In the genomic region with DNA sequence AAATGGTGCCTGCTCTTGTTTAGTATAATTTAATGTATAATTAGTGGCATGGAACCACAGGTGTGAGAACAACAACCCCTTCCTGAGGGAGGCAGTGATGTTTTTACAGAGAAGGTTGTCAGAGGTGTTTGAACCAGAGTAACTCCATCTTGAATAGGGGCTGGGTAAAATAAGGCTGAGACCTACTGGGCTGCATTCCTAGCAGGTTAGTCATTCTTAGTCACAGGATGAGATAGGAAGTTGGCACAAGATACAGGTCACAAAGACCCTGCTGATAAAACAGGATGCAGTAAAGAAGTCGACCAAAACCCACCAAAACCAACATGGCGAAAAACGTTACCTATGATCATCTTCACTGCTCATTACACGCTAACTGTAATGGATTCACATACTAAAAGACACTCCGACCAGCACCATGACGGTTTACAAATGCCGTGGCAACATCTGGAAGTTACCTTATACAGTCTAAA, we compare ENCODE assay signal across 1 cellular context.
A peak's percentile ranks its signal among the peaks of the same experiment; 100 is the strongest.
TF ChIP-seq lines count a peak whose summit lies in the region.

No MANE protein-coding gene starts in this region.

TF ChIP-seq in K562, 482 proteins besides CTCF, POLR2A, EP300 and RAD21 (continued from another document and continues in another):
- TF ChIP-seq, protein P1, sequence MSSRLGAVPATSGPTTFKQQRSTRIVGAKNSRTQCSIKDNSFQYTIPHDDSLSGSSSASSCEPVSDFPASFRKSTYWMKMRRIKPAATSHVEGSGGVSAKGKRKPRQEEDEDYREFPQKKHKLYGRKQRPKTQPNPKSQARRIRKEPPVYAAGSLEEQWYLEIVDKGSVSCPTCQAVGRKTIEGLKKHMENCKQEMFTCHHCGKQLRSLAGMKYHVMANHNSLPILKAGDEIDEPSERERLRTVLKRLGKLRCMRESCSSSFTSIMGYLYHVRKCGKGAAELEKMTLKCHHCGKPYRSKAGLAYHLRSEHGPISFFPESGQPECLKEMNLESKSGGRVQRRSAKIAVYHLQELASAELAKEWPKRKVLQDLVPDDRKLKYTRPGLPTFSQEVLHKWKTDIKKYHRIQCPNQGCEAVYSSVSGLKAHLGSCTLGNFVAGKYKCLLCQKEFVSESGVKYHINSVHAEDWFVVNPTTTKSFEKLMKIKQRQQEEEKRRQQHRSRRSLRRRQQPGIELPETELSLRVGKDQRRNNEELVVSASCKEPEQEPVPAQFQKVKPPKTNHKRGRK (tag; IDR thresholded peaks at IDR 0.05): no peak
- TF ChIP-seq ZNF444 (CRISPR knock-in tag; IDR thresholded peaks at IDR 0.05): peak; percentile 89
- TF ChIP-seq, protein P2, sequence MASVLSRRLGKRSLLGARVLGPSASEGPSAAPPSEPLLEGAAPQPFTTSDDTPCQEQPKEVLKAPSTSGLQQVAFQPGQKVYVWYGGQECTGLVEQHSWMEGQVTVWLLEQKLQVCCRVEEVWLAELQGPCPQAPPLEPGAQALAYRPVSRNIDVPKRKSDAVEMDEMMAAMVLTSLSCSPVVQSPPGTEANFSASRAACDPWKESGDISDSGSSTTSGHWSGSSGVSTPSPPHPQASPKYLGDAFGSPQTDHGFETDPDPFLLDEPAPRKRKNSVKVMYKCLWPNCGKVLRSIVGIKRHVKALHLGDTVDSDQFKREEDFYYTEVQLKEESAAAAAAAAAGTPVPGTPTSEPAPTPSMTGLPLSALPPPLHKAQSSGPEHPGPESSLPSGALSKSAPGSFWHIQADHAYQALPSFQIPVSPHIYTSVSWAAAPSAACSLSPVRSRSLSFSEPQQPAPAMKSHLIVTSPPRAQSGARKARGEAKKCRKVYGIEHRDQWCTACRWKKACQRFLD (CRISPR knock-in tag; IDR thresholded peaks at IDR 0.05): peak; percentile 100
- no peak for TF ChIP-seq SETDB1 (IDR thresholded peaks at IDR 0.05; ENCODE audit: low read length)
- TF ChIP-seq GATA2 (CRISPR knock-in tag; IDR thresholded peaks at IDR 0.05): no peak
- TF ChIP-seq, protein P3, sequence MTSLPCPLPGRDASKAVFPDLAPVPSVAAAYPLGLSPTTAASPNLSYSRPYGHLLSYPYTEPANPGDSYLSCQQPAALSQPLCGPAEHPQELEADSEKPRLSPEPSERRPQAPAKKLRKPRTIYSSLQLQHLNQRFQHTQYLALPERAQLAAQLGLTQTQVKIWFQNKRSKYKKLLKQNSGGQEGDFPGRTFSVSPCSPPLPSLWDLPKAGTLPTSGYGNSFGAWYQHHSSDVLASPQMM (CRISPR knock-in tag; IDR thresholded peaks at IDR 0.05): no peak
- TF ChIP-seq ZNF780A (CRISPR knock-in tag; IDR thresholded peaks at IDR 0.05): peak; percentile 83; the same call in 1 of the 2 replicates
- TF ChIP-seq, protein P4, sequence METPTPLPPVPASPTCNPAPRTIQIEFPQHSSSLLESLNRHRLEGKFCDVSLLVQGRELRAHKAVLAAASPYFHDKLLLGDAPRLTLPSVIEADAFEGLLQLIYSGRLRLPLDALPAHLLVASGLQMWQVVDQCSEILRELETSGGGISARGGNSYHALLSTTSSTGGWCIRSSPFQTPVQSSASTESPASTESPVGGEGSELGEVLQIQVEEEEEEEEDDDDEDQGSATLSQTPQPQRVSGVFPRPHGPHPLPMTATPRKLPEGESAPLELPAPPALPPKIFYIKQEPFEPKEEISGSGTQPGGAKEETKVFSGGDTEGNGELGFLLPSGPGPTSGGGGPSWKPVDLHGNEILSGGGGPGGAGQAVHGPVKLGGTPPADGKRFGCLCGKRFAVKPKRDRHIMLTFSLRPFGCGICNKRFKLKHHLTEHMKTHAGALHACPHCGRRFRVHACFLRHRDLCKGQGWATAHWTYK (CRISPR knock-in tag; IDR thresholded peaks at IDR 0.05): peak; percentile 98
- TF ChIP-seq DDX20 (tag; IDR thresholded peaks at IDR 0.05; ENCODE audit: low read depth): peak; percentile 97
- peak; percentile 98 for TF ChIP-seq BACH1 (tag; IDR thresholded peaks at IDR 0.05)
- TF ChIP-seq PURB (CRISPR knock-in tag; IDR thresholded peaks at IDR 0.05; ENCODE audit: low read depth): no peak
- TF ChIP-seq MAFK (IDR thresholded peaks at IDR 0.05; ENCODE audit: low read length): no peak
- TF ChIP-seq SIX5 (IDR thresholded peaks at IDR 0.05; ENCODE audit: borderline replicate concordance in 1 of 2, insufficient read depth in 1 of 2, low read depth in 1 of 2, low read length in 2 of 2): no peak
- TF ChIP-seq CBFB (CRISPR knock-in tag; IDR thresholded peaks at IDR 0.05): no peak
- TF ChIP-seq, protein P5, sequence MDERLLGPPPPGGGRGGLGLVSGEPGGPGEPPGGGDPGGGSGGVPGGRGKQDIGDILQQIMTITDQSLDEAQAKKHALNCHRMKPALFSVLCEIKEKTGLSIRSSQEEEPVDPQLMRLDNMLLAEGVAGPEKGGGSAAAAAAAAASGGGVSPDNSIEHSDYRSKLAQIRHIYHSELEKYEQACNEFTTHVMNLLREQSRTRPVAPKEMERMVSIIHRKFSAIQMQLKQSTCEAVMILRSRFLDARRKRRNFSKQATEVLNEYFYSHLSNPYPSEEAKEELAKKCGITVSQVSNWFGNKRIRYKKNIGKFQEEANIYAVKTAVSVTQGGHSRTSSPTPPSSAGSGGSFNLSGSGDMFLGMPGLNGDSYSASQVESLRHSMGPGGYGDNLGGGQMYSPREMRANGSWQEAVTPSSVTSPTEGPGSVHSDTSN (CRISPR knock-in tag; IDR thresholded peaks at IDR 0.05; ENCODE audit: low read depth): no peak
- TF ChIP-seq, protein P5 (tag; conservative IDR thresholded peaks at IDR 0.05; ENCODE audit: low read depth): peak; percentile 63; the same call in 1 of the 2 replicates
- TF ChIP-seq KDM2B (CRISPR knock-in tag; IDR thresholded peaks at IDR 0.05): no peak
- no peak for TF ChIP-seq BRD4 (IDR thresholded peaks at IDR 0.05)
- no peak for TF ChIP-seq ZNF217 (CRISPR knock-in tag; IDR thresholded peaks at IDR 0.05)
- TF ChIP-seq, protein P6, sequence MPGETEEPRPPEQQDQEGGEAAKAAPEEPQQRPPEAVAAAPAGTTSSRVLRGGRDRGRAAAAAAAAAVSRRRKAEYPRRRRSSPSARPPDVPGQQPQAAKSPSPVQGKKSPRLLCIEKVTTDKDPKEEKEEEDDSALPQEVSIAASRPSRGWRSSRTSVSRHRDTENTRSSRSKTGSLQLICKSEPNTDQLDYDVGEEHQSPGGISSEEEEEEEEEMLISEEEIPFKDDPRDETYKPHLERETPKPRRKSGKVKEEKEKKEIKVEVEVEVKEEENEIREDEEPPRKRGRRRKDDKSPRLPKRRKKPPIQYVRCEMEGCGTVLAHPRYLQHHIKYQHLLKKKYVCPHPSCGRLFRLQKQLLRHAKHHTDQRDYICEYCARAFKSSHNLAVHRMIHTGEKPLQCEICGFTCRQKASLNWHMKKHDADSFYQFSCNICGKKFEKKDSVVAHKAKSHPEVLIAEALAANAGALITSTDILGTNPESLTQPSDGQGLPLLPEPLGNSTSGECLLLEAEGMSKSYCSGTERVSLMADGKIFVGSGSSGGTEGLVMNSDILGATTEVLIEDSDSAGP (CRISPR knock-in tag; IDR thresholded peaks at IDR 0.05): no peak
- TF ChIP-seq TRIM24 (IDR thresholded peaks at IDR 0.05): no peak
- no peak for TF ChIP-seq ZBTB1 (CRISPR knock-in tag; IDR thresholded peaks at IDR 0.05; ENCODE audit: borderline replicate concordance, low read depth)
- no peak; a peak in 1 of 4 replicates for TF ChIP-seq FOXA3 (CRISPR knock-in tag; conservative IDR thresholded peaks at IDR 0.05 in 1 of 2, IDR thresholded peaks at IDR 0.05 in 1 of 2)
- TF ChIP-seq, protein P7, sequence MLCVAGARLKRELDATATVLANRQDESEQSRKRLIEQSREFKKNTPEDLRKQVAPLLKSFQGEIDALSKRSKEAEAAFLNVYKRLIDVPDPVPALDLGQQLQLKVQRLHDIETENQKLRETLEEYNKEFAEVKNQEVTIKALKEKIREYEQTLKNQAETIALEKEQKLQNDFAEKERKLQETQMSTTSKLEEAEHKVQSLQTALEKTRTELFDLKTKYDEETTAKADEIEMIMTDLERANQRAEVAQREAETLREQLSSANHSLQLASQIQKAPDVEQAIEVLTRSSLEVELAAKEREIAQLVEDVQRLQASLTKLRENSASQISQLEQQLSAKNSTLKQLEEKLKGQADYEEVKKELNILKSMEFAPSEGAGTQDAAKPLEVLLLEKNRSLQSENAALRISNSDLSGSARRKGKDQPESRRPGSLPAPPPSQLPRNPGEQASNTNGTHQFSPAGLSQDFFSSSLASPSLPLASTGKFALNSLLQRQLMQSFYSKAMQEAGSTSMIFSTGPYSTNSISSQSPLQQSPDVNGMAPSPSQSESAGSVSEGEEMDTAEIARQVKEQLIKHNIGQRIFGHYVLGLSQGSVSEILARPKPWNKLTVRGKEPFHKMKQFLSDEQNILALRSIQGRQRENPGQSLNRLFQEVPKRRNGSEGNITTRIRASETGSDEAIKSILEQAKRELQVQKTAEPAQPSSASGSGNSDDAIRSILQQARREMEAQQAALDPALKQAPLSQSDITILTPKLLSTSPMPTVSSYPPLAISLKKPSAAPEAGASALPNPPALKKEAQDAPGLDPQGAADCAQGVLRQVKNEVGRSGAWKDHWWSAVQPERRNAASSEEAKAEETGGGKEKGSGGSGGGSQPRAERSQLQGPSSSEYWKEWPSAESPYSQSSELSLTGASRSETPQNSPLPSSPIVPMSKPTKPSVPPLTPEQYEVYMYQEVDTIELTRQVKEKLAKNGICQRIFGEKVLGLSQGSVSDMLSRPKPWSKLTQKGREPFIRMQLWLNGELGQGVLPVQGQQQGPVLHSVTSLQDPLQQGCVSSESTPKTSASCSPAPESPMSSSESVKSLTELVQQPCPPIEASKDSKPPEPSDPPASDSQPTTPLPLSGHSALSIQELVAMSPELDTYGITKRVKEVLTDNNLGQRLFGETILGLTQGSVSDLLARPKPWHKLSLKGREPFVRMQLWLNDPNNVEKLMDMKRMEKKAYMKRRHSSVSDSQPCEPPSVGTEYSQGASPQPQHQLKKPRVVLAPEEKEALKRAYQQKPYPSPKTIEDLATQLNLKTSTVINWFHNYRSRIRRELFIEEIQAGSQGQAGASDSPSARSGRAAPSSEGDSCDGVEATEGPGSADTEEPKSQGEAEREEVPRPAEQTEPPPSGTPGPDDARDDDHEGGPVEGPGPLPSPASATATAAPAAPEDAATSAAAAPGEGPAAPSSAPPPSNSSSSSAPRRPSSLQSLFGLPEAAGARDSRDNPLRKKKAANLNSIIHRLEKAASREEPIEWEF (CRISPR knock-in tag; IDR thresholded peaks at IDR 0.05): peak; percentile 94
- TF ChIP-seq, protein P8, sequence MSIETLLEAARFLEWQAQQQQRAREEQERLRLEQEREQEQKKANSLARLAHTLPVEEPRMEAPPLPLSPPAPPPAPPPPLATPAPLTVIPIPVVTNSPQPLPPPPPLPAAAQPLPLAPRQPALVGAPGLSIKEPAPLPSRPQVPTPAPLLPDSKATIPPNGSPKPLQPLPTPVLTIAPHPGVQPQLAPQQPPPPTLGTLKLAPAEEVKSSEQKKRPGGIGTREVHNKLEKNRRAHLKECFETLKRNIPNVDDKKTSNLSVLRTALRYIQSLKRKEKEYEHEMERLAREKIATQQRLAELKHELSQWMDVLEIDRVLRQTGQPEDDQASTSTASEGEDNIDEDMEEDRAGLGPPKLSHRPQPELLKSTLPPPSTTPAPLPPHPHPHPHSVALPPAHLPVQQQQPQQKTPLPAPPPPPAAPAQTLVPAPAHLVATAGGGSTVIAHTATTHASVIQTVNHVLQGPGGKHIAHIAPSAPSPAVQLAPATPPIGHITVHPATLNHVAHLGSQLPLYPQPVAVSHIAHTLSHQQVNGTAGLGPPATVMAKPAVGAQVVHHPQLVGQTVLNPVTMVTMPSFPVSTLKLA (conservative IDR thresholded peaks at IDR 0.05): no peak
- no peak for TF ChIP-seq TBL1XR1 (IDR thresholded peaks at IDR 0.05; ENCODE audit: low read length in 2 of 2)
- TF ChIP-seq POLR2AphosphoS5 (IDR thresholded peaks at IDR 0.05; ENCODE audit: control insufficient read depth, insufficient read depth, low read depth, low read length): no peak
- TF ChIP-seq, protein P9, sequence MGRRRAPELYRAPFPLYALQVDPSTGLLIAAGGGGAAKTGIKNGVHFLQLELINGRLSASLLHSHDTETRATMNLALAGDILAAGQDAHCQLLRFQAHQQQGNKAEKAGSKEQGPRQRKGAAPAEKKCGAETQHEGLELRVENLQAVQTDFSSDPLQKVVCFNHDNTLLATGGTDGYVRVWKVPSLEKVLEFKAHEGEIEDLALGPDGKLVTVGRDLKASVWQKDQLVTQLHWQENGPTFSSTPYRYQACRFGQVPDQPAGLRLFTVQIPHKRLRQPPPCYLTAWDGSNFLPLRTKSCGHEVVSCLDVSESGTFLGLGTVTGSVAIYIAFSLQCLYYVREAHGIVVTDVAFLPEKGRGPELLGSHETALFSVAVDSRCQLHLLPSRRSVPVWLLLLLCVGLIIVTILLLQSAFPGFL (CRISPR knock-in tag; IDR thresholded peaks at IDR 0.05): no peak
- TF ChIP-seq XRCC4 (IDR thresholded peaks at IDR 0.05; ENCODE audit: extremely low read depth, insufficient read depth, insufficient read length): no peak
- TF ChIP-seq, protein P10, sequence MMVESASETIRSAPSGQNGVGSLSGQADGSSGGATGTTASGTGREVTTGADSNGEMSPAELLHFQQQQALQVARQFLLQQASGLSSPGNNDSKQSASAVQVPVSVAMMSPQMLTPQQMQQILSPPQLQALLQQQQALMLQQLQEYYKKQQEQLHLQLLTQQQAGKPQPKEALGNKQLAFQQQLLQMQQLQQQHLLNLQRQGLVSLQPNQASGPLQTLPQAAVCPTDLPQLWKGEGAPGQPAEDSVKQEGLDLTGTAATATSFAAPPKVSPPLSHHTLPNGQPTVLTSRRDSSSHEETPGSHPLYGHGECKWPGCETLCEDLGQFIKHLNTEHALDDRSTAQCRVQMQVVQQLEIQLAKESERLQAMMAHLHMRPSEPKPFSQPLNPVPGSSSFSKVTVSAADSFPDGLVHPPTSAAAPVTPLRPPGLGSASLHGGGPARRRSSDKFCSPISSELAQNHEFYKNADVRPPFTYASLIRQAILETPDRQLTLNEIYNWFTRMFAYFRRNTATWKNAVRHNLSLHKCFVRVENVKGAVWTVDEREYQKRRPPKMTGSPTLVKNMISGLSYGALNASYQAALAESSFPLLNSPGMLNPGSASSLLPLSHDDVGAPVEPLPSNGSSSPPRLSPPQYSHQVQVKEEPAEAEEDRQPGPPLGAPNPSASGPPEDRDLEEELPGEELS (CRISPR knock-in tag; IDR thresholded peaks at IDR 0.05; ENCODE audit: borderline replicate concordance): no peak
- TF ChIP-seq, protein P11, sequence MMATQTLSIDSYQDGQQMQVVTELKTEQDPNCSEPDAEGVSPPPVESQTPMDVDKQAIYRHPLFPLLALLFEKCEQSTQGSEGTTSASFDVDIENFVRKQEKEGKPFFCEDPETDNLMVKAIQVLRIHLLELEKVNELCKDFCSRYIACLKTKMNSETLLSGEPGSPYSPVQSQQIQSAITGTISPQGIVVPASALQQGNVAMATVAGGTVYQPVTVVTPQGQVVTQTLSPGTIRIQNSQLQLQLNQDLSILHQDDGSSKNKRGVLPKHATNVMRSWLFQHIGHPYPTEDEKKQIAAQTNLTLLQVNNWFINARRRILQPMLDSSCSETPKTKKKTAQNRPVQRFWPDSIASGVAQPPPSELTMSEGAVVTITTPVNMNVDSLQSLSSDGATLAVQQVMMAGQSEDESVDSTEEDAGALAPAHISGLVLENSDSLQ (IDR thresholded peaks at IDR 0.05): no peak
